Comparison of ENCODE assay signal across 13 cellular contexts in genomic region chr12:113227686-113228391, GRCh38. TPM values are rescaled to one million over a fixed set of nuclear protein-coding genes. Genes with fewer than 3 reads are reported as not detected.
A peak's percentile ranks its signal among the peaks of the same experiment; 100 is the strongest.
DNase-seq lines count a peak whose midpoint lies in the region; ATAC-seq, FAIRE-seq and TF ChIP-seq lines count a peak whose summit lies in the region.
"Had no signal": no experiment of that assay in that cellular context is flagged by ENCODE, and none has a peak within 500 bp of the region (broad histone marks: within the 10 kb centered on the region; RNA-seq: fewer than 3 reads in every experiment).

No MANE protein-coding gene starts in this region.

- no peak for FAIRE-seq in astrocyte (lab: Jason Lieb, UNC)
- FAIRE-seq: HTR-8/SVneo had no signal

- H3K36me3 Mint-ChIP-seq in astrocyte (ENCODE audit: low read depth, unreplicated experiment) (peaks cover 22% of the 10 kb centered on the region), mesothelial cell of epicardium (peaks cover 20% of the 10 kb centered on the region), type B pancreatic cell (peaks cover 23% of the 10 kb centered on the region)

- H3K4me3 Mint-ChIP-seq in astrocyte (ENCODE audit: unreplicated experiment), result no peak overlapping the region
- no peak overlapping the region for H3K4me3 Mint-ChIP-seq in mesothelial cell of epicardium
- H3K4me3 Mint-ChIP-seq in type B pancreatic cell, result no peak overlapping the region
- H3K4me3 Mint-ChIP-seq: effector memory CD8-positive, alpha-beta T cell had no signal

- ATAC-seq in heart right ventricle (no peak), HG02884 (IDR thresholded peaks at IDR 0.05; ENCODE audit: unreplicated experiment) (no peak), GM19455 (IDR thresholded peaks at IDR 0.05; ENCODE audit: unreplicated experiment) (no peak)
- ATAC-seq: effector memory CD8-positive, alpha-beta T cell; HCT116 had no signal

- peak overlapping the region; percentile 41 for H3K27ac Mint-ChIP-seq in astrocyte (ENCODE audit: unreplicated experiment)
- peak overlapping the region; percentile 39 for H3K27ac Mint-ChIP-seq in mesothelial cell of epicardium
- H3K27ac Mint-ChIP-seq in type B pancreatic cell, result peak overlapping the region; percentile 99

- WGBS in heart right ventricle, 2 donors, result 59 to 73% methylated on average over 5 of the region's 5 CpGs

- DNase-seq in heart right ventricle (no peak), cardiac septum (ENCODE audit: low spot score) (no peak), astrocyte (ENCODE audit: low read depth) (no peak), mesothelial cell of epicardium (ENCODE audit: low spot score in 2 of 2, unreplicated experiment in 2 of 2) (no peak), type B pancreatic cell (ENCODE audit: extremely low spot score, unreplicated experiment) (no peak), SIG-M5 treated with dmso at 0.1 percent for 504 hours (lab: John Stamatoyannopoulos, UW; ENCODE audit: unreplicated experiment) (no peak)
- DNase-seq: effector memory CD8-positive, alpha-beta T cell; NCI-H1048; stimulated activated CD4-positive, alpha-beta T cell treated with anti-CD3 and anti-CD28 coated beads, Interleukin-15, amount 100 ng/mL, for 24 hours had no signal

- intact Hi-C loops in heart right ventricle (cut with DNase I), result no loop called here
- intact Hi-C loops in cardiac septum (cut with DNase I), result no loop called here

- peaks cover 24% of the 10 kb centered on the region for H3K4me1 Mint-ChIP-seq in astrocyte (ENCODE audit: low read depth, unreplicated experiment)
- peaks cover 15% of the 10 kb centered on the region for H3K4me1 Mint-ChIP-seq in mesothelial cell of epicardium
- H3K4me1 Mint-ChIP-seq in type B pancreatic cell (ENCODE audit: unreplicated experiment), result peaks cover 20% of the 10 kb centered on the region

- H3K27me3 ChIP-seq in heart right ventricle (no peaks in the 10 kb centered on the region), astrocyte (ENCODE audit: insufficient read depth, low read length) (no peaks in the 10 kb centered on the region)

- TF ChIP-seq CTCF in heart right ventricle (IDR thresholded peaks at IDR 0.05) (no peak), astrocyte (IDR thresholded peaks at IDR 0.05; ENCODE audit: insufficient read depth, low read depth, low read length) (no peak), mesothelial cell of epicardium (IDR thresholded peaks at IDR 0.05; ENCODE audit: unreplicated experiment) (no peak), type B pancreatic cell (conservative IDR thresholded peaks at IDR 0.05) (no peak)

- peaks cover 0 to 68% (median 28%) of the 10 kb centered on the region in 9 donors for H3K36me3 ChIP-seq in heart right ventricle
- no peaks in the 10 kb centered on the region for H3K36me3 ChIP-seq in astrocyte (ENCODE audit: insufficient read depth, low read length)

- H2AFZ ChIP-seq in astrocyte (ENCODE audit: low read depth, low read length), result no peak overlapping the region

- no peaks in the 10 kb centered on the region for H3K27me3 Mint-ChIP-seq in astrocyte (ENCODE audit: low read depth, unreplicated experiment)
- H3K27me3 Mint-ChIP-seq in mesothelial cell of epicardium (ENCODE audit: low read depth), result no peaks in the 10 kb centered on the region
- no peaks in the 10 kb centered on the region for H3K27me3 Mint-ChIP-seq in type B pancreatic cell
- H3K27me3 Mint-ChIP-seq: effector memory CD8-positive, alpha-beta T cell had no signal

- H3K79me2 ChIP-seq in astrocyte (ENCODE audit: insufficient read depth, low read length), result peaks cover 3% of the 10 kb centered on the region

- peaks cover 49 to 94% (median 90%) of the 10 kb centered on the region in 9 donors for H3K4me1 ChIP-seq in heart right ventricle
- H3K4me1 ChIP-seq in astrocyte (ENCODE audit: insufficient read depth, low read length), result peaks cover 34% of the 10 kb centered on the region

- H3K4me2 ChIP-seq in astrocyte (ENCODE audit: low read length), result no peak overlapping the region

- H3K9me3 ChIP-seq in heart right ventricle (no peaks in the 10 kb centered on the region), astrocyte (ENCODE audit: insufficient read depth, low read depth, low read length) (no peaks in the 10 kb centered on the region)

- H3K4me3 ChIP-seq in heart right ventricle (no peak overlapping the region), astrocyte (ENCODE audit: insufficient read depth, low read depth, low read length) (no peak overlapping the region)

- H3K27ac ChIP-seq in heart right ventricle, result peak overlapping the region; percentile 27 to 98 (median 87)
- no peak overlapping the region for H3K27ac ChIP-seq in astrocyte (ENCODE audit: low read depth, low read length)

- no peaks in the 10 kb centered on the region for H4K20me1 ChIP-seq in astrocyte (ENCODE audit: insufficient read depth, low read length)

- no peak overlapping the region for H3K9ac ChIP-seq in astrocyte (ENCODE audit: low read length)

- H3K9me3 Mint-ChIP-seq in astrocyte (ENCODE audit: unreplicated experiment) (no peaks in the 10 kb centered on the region), mesothelial cell of epicardium (no peaks in the 10 kb centered on the region), type B pancreatic cell (no peaks in the 10 kb centered on the region)
- H3K9me3 Mint-ChIP-seq: effector memory CD8-positive, alpha-beta T cell had no signal

RNA-seq across cellular contexts. Expression of gene TPCN1, which starts 6.6 kb away (rescaled TPM):
- total RNA-seq in heart right ventricle, result 100 to 1,000 TPM in 8 of 10 donors, 10 to 100 TPM in 2; 81.9 to 163 (median 127) TPM
- 100 to 1,000 TPM in 1 of 2 donors, 10 to 100 TPM in 1; 16.4 to 147 TPM for polyA plus RNA-seq in heart right ventricle
- 77.1 TPM for total RNA-seq in cardiac septum
- 27.9 and 33.7 TPM in 2 replicates for total RNA-seq in astrocyte
- 40.0 to 46.0 TPM (median 42.7 TPM) in 3 replicates for total RNA-seq in mesothelial cell of epicardium
- 55.6 and 103 TPM in 2 replicates for total RNA-seq in type B pancreatic cell (ENCODE audit: low replicate concordance)

RNA-seq across cellular contexts. Expression of gene RITA1, which starts 42.3 kb away (rescaled TPM):
- 10 to 100 TPM; 11.9 to 20.8 (median 14.4) TPM for total RNA-seq in heart right ventricle
- polyA plus RNA-seq in heart right ventricle, result 1 to 10 TPM; 8.0 to 9.9 TPM
- total RNA-seq in cardiac septum, result 11.0 TPM
- 20.9 and 23.5 TPM in 2 replicates for total RNA-seq in astrocyte
- 15.2 to 15.4 TPM (median 15.3 TPM) in 3 replicates for total RNA-seq in mesothelial cell of epicardium
- 19.0 and 21.7 TPM in 2 replicates for total RNA-seq in type B pancreatic cell (ENCODE audit: low replicate concordance)

RNA-seq across cellular contexts. Expression of gene DDX54, which starts 42.6 kb away (rescaled TPM):
- total RNA-seq in heart right ventricle, result 10 to 100 TPM; 33.3 to 46.5 (median 37.5) TPM
- 10 to 100 TPM; 16.5 to 52.7 TPM for polyA plus RNA-seq in heart right ventricle
- 35.5 TPM for total RNA-seq in cardiac septum
- total RNA-seq in astrocyte, result 52.8 and 53.5 TPM in 2 replicates
- 66.7 to 74.5 TPM (median 69.0 TPM) in 3 replicates for total RNA-seq in mesothelial cell of epicardium
- total RNA-seq in type B pancreatic cell (ENCODE audit: low replicate concordance), result 53.9 and 66.1 TPM in 2 replicates

Comparison
In these comparisons a context has a peak if more than half of its experiments do, and no peak if none do; other contexts are left out.
1. H3K27ac Mint-ChIP-seq: peak in every context shown above with its lines; median percentile 99 in type B pancreatic cell; 41 in astrocyte; 39 in mesothelial cell of epicardium.